ENCODE assay signal across 21 cellular contexts in the genomic region with DNA sequence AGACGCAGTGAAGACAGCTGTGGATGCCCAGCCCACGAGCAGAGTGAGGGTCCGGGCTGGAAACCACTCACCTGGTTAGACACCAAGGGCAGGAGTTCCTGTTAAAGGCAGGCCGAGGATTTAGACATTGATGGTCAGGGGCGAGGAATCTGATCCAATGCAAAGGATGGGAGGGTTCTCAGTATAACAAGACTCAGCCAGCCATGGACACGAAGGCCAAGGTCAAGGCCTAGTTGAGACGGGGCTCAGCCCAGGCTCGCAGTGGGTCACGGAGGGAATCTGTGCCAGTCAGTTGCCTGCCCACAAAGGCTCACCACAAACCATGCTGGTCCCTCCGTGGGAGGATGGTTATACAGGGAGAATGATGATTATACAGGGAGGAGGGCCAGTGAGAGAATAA.
"Had no signal": no experiment of that assay in that cellular context is flagged by ENCODE, and none has a peak within 500 bp of the region (broad histone marks: within the 10 kb centered on the region; RNA-seq: fewer than 3 reads in every experiment).

No MANE protein-coding gene starts in this region.

- DNase-seq: activated CD4-positive, alpha-beta memory T cell treated with anti-CD3 and anti-CD28 coated beads, Interleukin-2, amount 10 ng/mL, durations not matched to agents 7 days and 5 days; activated CD4-positive, alpha-beta T cell treated with anti-CD3 and anti-CD28 coated beads, Interleukin-2, amount 50 U/mL, for 1 hour; activated CD4-positive, CD25-positive, alpha-beta regulatory T cell; activated gamma-delta T cell treated with Interleukin-2 at 50 U/mL for 16 hours; activated naive CD4-positive, alpha-beta T cell treated with anti-CD3 and anti-CD28 coated beads, Interleukin-2, amount 50 U/mL, for 16 hours; activated naive CD8-positive, alpha-beta T cell treated with anti-CD3 and anti-CD28 coated beads, Interleukin-2, amount 10 ng/mL, durations not matched to agents 7 days and 5 days; activated T-cell treated with anti-CD3 and anti-CD28 coated beads, Interleukin-2, amount 50 U/mL, for 72 hours; adrenal gland; anterior cingulate cortex; caudate nucleus; MM.1S; NCI-H1048; NCI-H146; NCI-H187 treated with DMSO at 0.1 percent for 48 hours; NCI-H2081 treated with DMSO at 0.1 percent for 48 hours; NCI-H446; SHP77; T-helper 17 cell; T-helper 9 cell had no signal

- H3K27me3 Mint-ChIP-seq: activated CD4-positive, alpha-beta memory T cell treated with anti-CD3 and anti-CD28 coated beads, Interleukin-2, amount 10 ng/mL, durations not matched to agents 7 days and 5 days; activated naive CD8-positive, alpha-beta T cell treated with anti-CD3 and anti-CD28 coated beads, Interleukin-2, amount 10 ng/mL, durations not matched to agents 7 days and 5 days had no signal

- H3K4me1 Mint-ChIP-seq: activated CD4-positive, alpha-beta memory T cell treated with anti-CD3 and anti-CD28 coated beads, Interleukin-2, amount 10 ng/mL, durations not matched to agents 7 days and 5 days; T-helper 17 cell had no signal

- H3K9me3 Mint-ChIP-seq: activated CD4-positive, alpha-beta memory T cell treated with anti-CD3 and anti-CD28 coated beads, Interleukin-2, amount 10 ng/mL, durations not matched to agents 7 days and 5 days; activated naive CD8-positive, alpha-beta T cell treated with anti-CD3 and anti-CD28 coated beads, Interleukin-2, amount 10 ng/mL, durations not matched to agents 7 days and 5 days had no signal

- H3K4me3 Mint-ChIP-seq: activated CD4-positive, alpha-beta memory T cell treated with anti-CD3 and anti-CD28 coated beads, Interleukin-2, amount 10 ng/mL, durations not matched to agents 7 days and 5 days; activated naive CD8-positive, alpha-beta T cell treated with anti-CD3 and anti-CD28 coated beads, Interleukin-2, amount 10 ng/mL, durations not matched to agents 7 days and 5 days; activated T-cell treated with anti-CD3 and anti-CD28 coated beads, Interleukin-2, amount 50 U/mL, for 72 hours; T-helper 17 cell had no signal

- H3K36me3 ChIP-seq: adrenal gland had no signal

- FAIRE-seq: RCC 7860 had no signal

- H3K9me3 ChIP-seq: adrenal gland had no signal

- H3K4me3 ChIP-seq: adrenal gland had no signal

- H3K4me1 ChIP-seq: adrenal gland had no signal

- H3K27ac ChIP-seq: adrenal gland had no signal

- H3K27ac Mint-ChIP-seq: activated CD4-positive, alpha-beta memory T cell treated with anti-CD3 and anti-CD28 coated beads, Interleukin-2, amount 10 ng/mL, durations not matched to agents 7 days and 5 days; activated T-cell treated with anti-CD3 and anti-CD28 coated beads, Interleukin-2, amount 50 U/mL, for 72 hours; activated T-helper 2 cell treated with anti-CD3 and anti-CD28 coated beads, Interferon-gamma antibody, Interleukin-2, Interleukin-4, amounts not matched to agents 10 μg/mL and 5 μg/mL and 100 μg/mL, durations not matched to agents 14 hours and 24 hours and 36 hours; T-helper 17 cell had no signal

- H3K36me3 Mint-ChIP-seq: activated naive CD8-positive, alpha-beta T cell treated with anti-CD3 and anti-CD28 coated beads, Interleukin-2, amount 10 ng/mL, durations not matched to agents 7 days and 5 days had no signal

- H3K27me3 ChIP-seq: adrenal gland had no signal
